Comparison of ENCODE assay signal across 1 cellular context in the genomic region with DNA sequence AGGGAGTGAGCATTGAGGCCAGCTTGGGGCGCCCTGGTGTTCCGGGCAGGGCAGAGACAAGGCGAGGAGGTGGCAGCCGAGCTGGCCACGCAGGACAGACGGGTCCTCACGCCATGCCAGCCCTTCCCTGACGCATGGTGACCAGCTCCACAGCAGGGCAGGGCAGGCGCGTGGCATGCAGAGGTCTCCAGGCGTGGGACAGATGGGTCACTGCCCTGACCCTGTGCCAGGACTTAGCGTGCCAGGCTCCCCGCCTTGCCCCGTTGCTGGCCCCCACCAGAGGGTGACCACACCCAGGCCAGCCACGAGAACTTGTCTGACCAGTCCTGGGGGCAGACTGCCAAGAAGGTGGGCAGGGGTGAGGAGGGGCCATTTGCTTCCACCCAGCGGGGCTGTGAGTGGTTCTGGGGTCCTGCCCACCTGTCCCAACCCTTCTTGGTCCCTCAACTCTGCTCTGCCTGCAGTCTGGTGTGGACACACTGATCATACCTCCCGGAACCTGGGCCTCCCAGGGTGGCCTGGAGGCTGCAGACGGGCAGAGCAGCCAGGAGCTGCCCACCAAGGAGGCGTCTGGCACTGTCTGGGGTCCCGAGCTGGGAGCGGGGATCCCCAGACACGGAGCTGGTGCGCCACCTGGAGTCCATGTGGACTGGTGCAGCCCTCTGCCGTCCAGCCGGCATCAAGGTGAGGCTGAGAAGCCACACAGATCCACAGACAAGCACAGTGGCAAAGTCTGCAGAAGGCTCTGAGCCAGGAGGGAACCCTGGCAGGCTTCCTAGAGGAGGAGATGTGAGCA.
TF ChIP-seq lines count a peak whose summit lies in the region.

A gene (plus strand): TSS at position 446 of the 796 bp plus-strand sequence. CDS start 834 bp downstream, outside the sequence.

TF ChIP-seq in HepG2, 621 proteins besides CTCF, POLR2A, EP300 and RAD21 (continued from another document and continues in another):
- TF ChIP-seq, protein P1, sequence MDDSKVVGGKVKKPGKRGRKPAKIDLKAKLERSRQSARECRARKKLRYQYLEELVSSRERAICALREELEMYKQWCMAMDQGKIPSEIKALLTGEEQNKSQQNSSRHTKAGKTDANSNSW (CRISPR knock-in tag; IDR thresholded peaks at IDR 0.05; ENCODE audit: borderline replicate concordance) = no peak
- TF ChIP-seq CBFB (CRISPR knock-in tag; IDR thresholded peaks at IDR 0.05) (peak; percentile 12; the same call in 1 of the 2 replicates), EEA1 (CRISPR knock-in tag; IDR thresholded peaks at IDR 0.05; ENCODE audit: borderline replicate concordance) (no peak), KLF11 (CRISPR knock-in tag; IDR thresholded peaks at IDR 0.05) (no peak), NR2F6 (IDR thresholded peaks at IDR 0.05) (no peak), NR2F6 (CRISPR knock-in tag; IDR thresholded peaks at IDR 0.05) (peak; percentile 22; the same call in 1 of the 2 replicates), ZNF329 (CRISPR knock-in tag; IDR thresholded peaks at IDR 0.05; ENCODE audit: low read depth) (no peak), REL (CRISPR knock-in tag; conservative IDR thresholded peaks at IDR 0.05) (peak; percentile 75; the same call in 1 of the 2 replicates), ZNF205 (CRISPR knock-in tag; IDR thresholded peaks at IDR 0.05) (no peak), IRF2 (CRISPR knock-in tag; IDR thresholded peaks at IDR 0.05) (peak; percentile 57; the same call in 1 of the 2 replicates), GATAD2A (CRISPR knock-in tag; IDR thresholded peaks at IDR 0.05) (peak; percentile 52; the same call in 1 of the 2 replicates), KLF15 (CRISPR knock-in tag; IDR thresholded peaks at IDR 0.05; ENCODE audit: borderline replicate concordance) (no peak), SRSF1 (optimal IDR thresholded peaks at IDR 0.05; ENCODE audit: low read depth, low read length) (no peak), FOSL2 (CRISPR knock-in tag; IDR thresholded peaks at IDR 0.05) (peak; percentile 10), TARDBP (CRISPR knock-in tag; IDR thresholded peaks at IDR 0.05) (peak; percentile 26; the same call in 1 of the 2 replicates), ZKSCAN8 (CRISPR knock-in tag; IDR thresholded peaks at IDR 0.05; ENCODE audit: borderline replicate concordance) (no peak), GATAD1 (CRISPR knock-in tag; IDR thresholded peaks at IDR 0.05) (peak; percentile 62), CHCHD3 (CRISPR knock-in tag; IDR thresholded peaks at IDR 0.05) (no peak), SRSF9 (IDR thresholded peaks at IDR 0.05; ENCODE audit: borderline replicate concordance, insufficient read depth, low read depth, low read length, poor library complexity, severe bottlenecking) (no peak), ZNF891 (CRISPR knock-in tag; IDR thresholded peaks at IDR 0.05) (peak; percentile 68; the same call in 1 of the 2 replicates), ZNF530 (CRISPR knock-in tag; IDR thresholded peaks at IDR 0.05; ENCODE audit: low read depth) (no peak), MIER3 (CRISPR knock-in tag; IDR thresholded peaks at IDR 0.05; ENCODE audit: borderline replicate concordance) (0 out of 2 replicates have a peak, but pooled peaks have one; percentile 59), ZNF30 (CRISPR knock-in tag; IDR thresholded peaks at IDR 0.05) (no peak), TAF15 (IDR thresholded peaks at IDR 0.05; ENCODE audit: low read depth, low read length, poor library complexity, severe bottlenecking) (no peak), MAFK (conservative IDR thresholded peaks at IDR 0.05 in 1 of 2, IDR thresholded peaks at IDR 0.05 in 1 of 2; ENCODE audit: low read length in 2 of 2) (no peak), ZSCAN22 (CRISPR knock-in tag; IDR thresholded peaks at IDR 0.05) (no peak), HNRNPLL (IDR thresholded peaks at IDR 0.05; ENCODE audit: low read depth, low read length, poor library complexity, severe bottlenecking) (no peak), ZNF792 (CRISPR knock-in tag; IDR thresholded peaks at IDR 0.05) (0 out of 2 replicates have a peak, but pooled peaks have one; percentile 21), SIX4 (CRISPR knock-in tag; IDR thresholded peaks at IDR 0.05) (no peak), MLLT10 (CRISPR knock-in tag; IDR thresholded peaks at IDR 0.05) (no peak), NCOR1 (IDR thresholded peaks at IDR 0.05; ENCODE audit: borderline replicate concordance, low read length) (no peak), ZNF550 (CRISPR knock-in tag; IDR thresholded peaks at IDR 0.05; ENCODE audit: borderline replicate concordance) (no peak), ZNF768 (CRISPR knock-in tag; IDR thresholded peaks at IDR 0.05) (0 out of 2 replicates have a peak, but pooled peaks have one; percentile 12), GTF3A (CRISPR knock-in tag; conservative IDR thresholded peaks at IDR 0.05) (no peak), ZNF335 (CRISPR knock-in tag; IDR thresholded peaks at IDR 0.05) (no peak), CBX5 (CRISPR knock-in tag; IDR thresholded peaks at IDR 0.05; ENCODE audit: borderline replicate concordance) (peak; percentile 48; the same call in 1 of the 2 replicates), ZFX (CRISPR knock-in tag; IDR thresholded peaks at IDR 0.05; ENCODE audit: low read depth) (no peak), SALL2 (CRISPR knock-in tag; IDR thresholded peaks at IDR 0.05) (peak; percentile 39; the same call in 1 of the 2 replicates), AGO1 (IDR thresholded peaks at IDR 0.05; ENCODE audit: low read depth, low read length, poor library complexity, severe bottlenecking) (peak; percentile 93), ZNF180 (CRISPR knock-in tag; IDR thresholded peaks at IDR 0.05; ENCODE audit: borderline replicate concordance, low read depth) (no peak), ZNF670 (CRISPR knock-in tag; IDR thresholded peaks at IDR 0.05; ENCODE audit: borderline replicate concordance) (no peak), TP53 (CRISPR knock-in tag; conservative IDR thresholded peaks at IDR 0.05) (no peak), SMC3 (IDR thresholded peaks at IDR 0.05; ENCODE audit: low read length) (peak; percentile 61)
- TF ChIP-seq, protein P2, sequence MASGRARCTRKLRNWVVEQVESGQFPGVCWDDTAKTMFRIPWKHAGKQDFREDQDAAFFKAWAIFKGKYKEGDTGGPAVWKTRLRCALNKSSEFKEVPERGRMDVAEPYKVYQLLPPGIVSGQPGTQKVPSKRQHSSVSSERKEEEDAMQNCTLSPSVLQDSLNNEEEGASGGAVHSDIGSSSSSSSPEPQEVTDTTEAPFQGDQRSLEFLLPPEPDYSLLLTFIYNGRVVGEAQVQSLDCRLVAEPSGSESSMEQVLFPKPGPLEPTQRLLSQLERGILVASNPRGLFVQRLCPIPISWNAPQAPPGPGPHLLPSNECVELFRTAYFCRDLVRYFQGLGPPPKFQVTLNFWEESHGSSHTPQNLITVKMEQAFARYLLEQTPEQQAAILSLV (CRISPR knock-in tag; IDR thresholded peaks at IDR 0.05; ENCODE audit: borderline replicate concordance) = 0 out of 2 replicates have a peak, but pooled peaks have one; percentile 13
- TF ChIP-seq, protein P3, sequence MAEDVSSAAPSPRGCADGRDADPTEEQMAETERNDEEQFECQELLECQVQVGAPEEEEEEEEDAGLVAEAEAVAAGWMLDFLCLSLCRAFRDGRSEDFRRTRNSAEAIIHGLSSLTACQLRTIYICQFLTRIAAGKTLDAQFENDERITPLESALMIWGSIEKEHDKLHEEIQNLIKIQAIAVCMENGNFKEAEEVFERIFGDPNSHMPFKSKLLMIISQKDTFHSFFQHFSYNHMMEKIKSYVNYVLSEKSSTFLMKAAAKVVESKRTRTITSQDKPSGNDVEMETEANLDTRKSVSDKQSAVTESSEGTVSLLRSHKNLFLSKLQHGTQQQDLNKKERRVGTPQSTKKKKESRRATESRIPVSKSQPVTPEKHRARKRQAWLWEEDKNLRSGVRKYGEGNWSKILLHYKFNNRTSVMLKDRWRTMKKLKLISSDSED (CRISPR knock-in tag; IDR thresholded peaks at IDR 0.05) = no peak
- TF ChIP-seq, protein P4, sequence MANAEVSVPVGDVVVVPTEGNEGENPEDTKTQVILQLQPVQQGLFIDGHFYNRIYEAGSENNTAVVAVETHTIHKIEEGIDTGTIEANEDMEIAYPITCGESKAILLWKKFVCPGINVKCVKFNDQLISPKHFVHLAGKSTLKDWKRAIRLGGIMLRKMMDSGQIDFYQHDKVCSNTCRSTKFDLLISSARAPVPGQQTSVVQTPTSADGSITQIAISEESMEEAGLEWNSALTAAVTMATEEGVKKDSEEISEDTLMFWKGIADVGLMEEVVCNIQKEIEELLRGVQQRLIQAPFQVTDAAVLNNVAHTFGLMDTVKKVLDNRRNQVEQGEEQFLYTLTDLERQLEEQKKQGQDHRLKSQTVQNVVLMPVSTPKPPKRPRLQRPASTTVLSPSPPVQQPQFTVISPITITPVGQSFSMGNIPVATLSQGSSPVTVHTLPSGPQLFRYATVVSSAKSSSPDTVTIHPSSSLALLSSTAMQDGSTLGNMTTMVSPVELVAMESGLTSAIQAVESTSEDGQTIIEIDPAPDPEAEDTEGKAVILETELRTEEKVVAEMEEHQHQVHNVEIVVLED (CRISPR knock-in tag; IDR thresholded peaks at IDR 0.05; ENCODE audit: borderline replicate concordance) = 0 out of 2 replicates have a peak, but pooled peaks have one; percentile 19
- TF ChIP-seq, protein P5, sequence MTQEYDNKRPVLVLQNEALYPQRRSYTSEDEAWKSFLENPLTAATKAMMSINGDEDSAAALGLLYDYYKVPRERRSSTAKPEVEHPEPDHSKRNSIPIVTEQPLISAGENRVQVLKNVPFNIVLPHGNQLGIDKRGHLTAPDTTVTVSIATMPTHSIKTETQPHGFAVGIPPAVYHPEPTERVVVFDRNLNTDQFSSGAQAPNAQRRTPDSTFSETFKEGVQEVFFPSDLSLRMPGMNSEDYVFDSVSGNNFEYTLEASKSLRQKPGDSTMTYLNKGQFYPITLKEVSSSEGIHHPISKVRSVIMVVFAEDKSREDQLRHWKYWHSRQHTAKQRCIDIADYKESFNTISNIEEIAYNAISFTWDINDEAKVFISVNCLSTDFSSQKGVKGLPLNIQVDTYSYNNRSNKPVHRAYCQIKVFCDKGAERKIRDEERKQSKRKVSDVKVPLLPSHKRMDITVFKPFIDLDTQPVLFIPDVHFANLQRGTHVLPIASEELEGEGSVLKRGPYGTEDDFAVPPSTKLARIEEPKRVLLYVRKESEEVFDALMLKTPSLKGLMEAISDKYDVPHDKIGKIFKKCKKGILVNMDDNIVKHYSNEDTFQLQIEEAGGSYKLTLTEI (CRISPR knock-in tag; conservative IDR thresholded peaks at IDR 0.05) = no peak
- TF ChIP-seq, protein P6, sequence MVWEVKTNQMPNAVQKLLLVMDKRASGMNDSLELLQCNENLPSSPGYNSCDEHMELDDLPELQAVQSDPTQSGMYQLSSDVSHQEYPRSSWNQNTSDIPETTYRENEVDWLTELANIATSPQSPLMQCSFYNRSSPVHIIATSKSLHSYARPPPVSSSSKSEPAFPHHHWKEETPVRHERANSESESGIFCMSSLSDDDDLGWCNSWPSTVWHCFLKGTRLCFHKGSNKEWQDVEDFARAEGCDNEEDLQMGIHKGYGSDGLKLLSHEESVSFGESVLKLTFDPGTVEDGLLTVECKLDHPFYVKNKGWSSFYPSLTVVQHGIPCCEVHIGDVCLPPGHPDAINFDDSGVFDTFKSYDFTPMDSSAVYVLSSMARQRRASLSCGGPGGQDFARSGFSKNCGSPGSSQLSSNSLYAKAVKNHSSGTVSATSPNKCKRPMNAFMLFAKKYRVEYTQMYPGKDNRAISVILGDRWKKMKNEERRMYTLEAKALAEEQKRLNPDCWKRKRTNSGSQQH (CRISPR knock-in tag; IDR thresholded peaks at IDR 0.05; ENCODE audit: low read depth) = no peak
- TF ChIP-seq, protein P7, sequence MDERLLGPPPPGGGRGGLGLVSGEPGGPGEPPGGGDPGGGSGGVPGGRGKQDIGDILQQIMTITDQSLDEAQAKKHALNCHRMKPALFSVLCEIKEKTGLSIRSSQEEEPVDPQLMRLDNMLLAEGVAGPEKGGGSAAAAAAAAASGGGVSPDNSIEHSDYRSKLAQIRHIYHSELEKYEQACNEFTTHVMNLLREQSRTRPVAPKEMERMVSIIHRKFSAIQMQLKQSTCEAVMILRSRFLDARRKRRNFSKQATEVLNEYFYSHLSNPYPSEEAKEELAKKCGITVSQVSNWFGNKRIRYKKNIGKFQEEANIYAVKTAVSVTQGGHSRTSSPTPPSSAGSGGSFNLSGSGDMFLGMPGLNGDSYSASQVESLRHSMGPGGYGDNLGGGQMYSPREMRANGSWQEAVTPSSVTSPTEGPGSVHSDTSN (CRISPR knock-in tag; IDR thresholded peaks at IDR 0.05) = no peak
- TF ChIP-seq, protein P8, sequence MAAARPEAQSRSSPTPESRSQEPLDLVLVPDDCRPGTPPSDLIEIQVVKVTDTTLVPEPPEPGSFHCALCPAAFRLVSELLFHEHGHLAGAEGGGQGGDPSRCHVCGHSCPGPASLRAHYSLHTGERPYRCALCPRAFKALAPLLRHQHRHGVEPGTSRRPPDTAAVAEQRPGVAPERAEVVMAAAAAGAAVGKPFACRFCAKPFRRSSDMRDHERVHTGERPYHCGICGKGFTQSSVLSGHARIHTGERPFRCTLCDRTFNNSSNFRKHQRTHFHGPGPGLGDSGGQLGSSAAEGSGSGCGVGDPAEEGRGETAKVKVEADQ (CRISPR knock-in tag; IDR thresholded peaks at IDR 0.05; ENCODE audit: borderline replicate concordance) = 0 out of 2 replicates have a peak, but pooled peaks have one; percentile 22
- TF ChIP-seq, protein P9, sequence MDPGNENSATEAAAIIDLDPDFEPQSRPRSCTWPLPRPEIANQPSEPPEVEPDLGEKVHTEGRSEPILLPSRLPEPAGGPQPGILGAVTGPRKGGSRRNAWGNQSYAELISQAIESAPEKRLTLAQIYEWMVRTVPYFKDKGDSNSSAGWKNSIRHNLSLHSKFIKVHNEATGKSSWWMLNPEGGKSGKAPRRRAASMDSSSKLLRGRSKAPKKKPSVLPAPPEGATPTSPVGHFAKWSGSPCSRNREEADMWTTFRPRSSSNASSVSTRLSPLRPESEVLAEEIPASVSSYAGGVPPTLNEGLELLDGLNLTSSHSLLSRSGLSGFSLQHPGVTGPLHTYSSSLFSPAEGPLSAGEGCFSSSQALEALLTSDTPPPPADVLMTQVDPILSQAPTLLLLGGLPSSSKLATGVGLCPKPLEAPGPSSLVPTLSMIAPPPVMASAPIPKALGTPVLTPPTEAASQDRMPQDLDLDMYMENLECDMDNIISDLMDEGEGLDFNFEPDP (CRISPR knock-in tag; conservative IDR thresholded peaks at IDR 0.05) = 0 out of 2 replicates have a peak, but pooled peaks have one; percentile 92
- TF ChIP-seq, protein P10, sequence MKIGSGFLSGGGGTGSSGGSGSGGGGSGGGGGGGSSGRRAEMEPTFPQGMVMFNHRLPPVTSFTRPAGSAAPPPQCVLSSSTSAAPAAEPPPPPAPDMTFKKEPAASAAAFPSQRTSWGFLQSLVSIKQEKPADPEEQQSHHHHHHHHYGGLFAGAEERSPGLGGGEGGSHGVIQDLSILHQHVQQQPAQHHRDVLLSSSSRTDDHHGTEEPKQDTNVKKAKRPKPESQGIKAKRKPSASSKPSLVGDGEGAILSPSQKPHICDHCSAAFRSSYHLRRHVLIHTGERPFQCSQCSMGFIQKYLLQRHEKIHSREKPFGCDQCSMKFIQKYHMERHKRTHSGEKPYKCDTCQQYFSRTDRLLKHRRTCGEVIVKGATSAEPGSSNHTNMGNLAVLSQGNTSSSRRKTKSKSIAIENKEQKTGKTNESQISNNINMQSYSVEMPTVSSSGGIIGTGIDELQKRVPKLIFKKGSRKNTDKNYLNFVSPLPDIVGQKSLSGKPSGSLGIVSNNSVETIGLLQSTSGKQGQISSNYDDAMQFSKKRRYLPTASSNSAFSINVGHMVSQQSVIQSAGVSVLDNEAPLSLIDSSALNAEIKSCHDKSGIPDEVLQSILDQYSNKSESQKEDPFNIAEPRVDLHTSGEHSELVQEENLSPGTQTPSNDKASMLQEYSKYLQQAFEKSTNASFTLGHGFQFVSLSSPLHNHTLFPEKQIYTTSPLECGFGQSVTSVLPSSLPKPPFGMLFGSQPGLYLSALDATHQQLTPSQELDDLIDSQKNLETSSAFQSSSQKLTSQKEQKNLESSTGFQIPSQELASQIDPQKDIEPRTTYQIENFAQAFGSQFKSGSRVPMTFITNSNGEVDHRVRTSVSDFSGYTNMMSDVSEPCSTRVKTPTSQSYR (CRISPR knock-in tag; IDR thresholded peaks at IDR 0.05; ENCODE audit: borderline replicate concordance) = 0 out of 2 replicates have a peak, but pooled peaks have one; percentile 28
